Comparison of ENCODE assay signal across 15 cellular contexts in genomic region chr5:127685662-127686061, GRCh38. TPM values are rescaled to one million over a fixed set of nuclear protein-coding genes. Genes with fewer than 3 reads are reported as not detected.
DNase-seq lines count a peak whose midpoint lies in the region; ATAC-seq and TF ChIP-seq lines count a peak whose summit lies in the region.
"Had no signal": no experiment of that assay in that cellular context is flagged by ENCODE, and none has a peak within 500 bp of the region (broad histone marks: within the 10 kb centered on the region; RNA-seq: fewer than 3 reads in every experiment).

No MANE protein-coding gene starts in this region.

- H3K9ac ChIP-seq in fibroblast of lung (ENCODE audit: insufficient read depth, low read length): no peak overlapping the region

- H3K27ac Mint-ChIP-seq in MCF 10A (ENCODE audit: low read depth, unreplicated experiment): peak overlapping the region; percentile 93
- no peak overlapping the region for H3K27ac Mint-ChIP-seq in activated naive CD4-positive, alpha-beta T cell treated with anti-CD3 and anti-CD28 coated beads, Interleukin-2, amount 50 U/mL, for 72 hours

- no peaks in the 10 kb centered on the region for H3K27me3 Mint-ChIP-seq in MCF 10A (ENCODE audit: insufficient read depth, unreplicated experiment)

- H3K9me3 Mint-ChIP-seq in MCF 10A (ENCODE audit: unreplicated experiment): peaks cover 8% of the 10 kb centered on the region
- H3K9me3 Mint-ChIP-seq in activated naive CD4-positive, alpha-beta T cell treated with anti-CD3 and anti-CD28 coated beads, Interleukin-2, amount 50 U/mL, for 72 hours: peaks cover 0 to under 1% of the 10 kb centered on the region in 2 donors

- peaks cover 32% of the 10 kb centered on the region for H3K4me1 Mint-ChIP-seq in MCF 10A (ENCODE audit: insufficient read depth, unreplicated experiment)

- BruUV-seq in MCF 10A (replicated peaks; lab: Mats Ljungman, UMichigan): no TSS peak

- no peak overlapping the region for H3K4me3 ChIP-seq in fibroblast of lung (replicated peaks in 1 of 4; ENCODE audit: control extremely low read depth in 1 of 4, insufficient read depth in 1 of 4, low read depth in 3 of 4, low read length in 4 of 4)
- no peak overlapping the region for H3K4me3 ChIP-seq in psoas muscle
- H3K4me3 ChIP-seq: HAP-1 had no signal

- ATAC-seq in psoas muscle (no peak), GM18867 (IDR thresholded peaks at IDR 0.05; ENCODE audit: unreplicated experiment) (no peak)
- no peak for ATAC-seq in activated naive CD4-positive, alpha-beta T cell treated with anti-CD3 and anti-CD28 coated beads, Interleukin-2, amount 50 U/mL, for 72 hours

- H3K4me1 ChIP-seq in fibroblast of lung (ENCODE audit: control insufficient read depth, extremely low read depth, insufficient read depth, low read length): no peaks in the 10 kb centered on the region
- peaks cover 24% of the 10 kb centered on the region for H3K4me1 ChIP-seq in psoas muscle
- H3K4me1 ChIP-seq: HAP-1 had no signal

- H3K4me2 ChIP-seq in fibroblast of lung (ENCODE audit: extremely low read depth, insufficient read depth, low read length): no peak overlapping the region

- H2AFZ ChIP-seq in fibroblast of lung (ENCODE audit: low read length): no peak overlapping the region

- H3K4me3 Mint-ChIP-seq in MCF 10A (ENCODE audit: unreplicated experiment): peak overlapping the region; percentile 2

- no peaks in the 10 kb centered on the region for H3K27me3 ChIP-seq in fibroblast of lung (ENCODE audit: control insufficient read depth, insufficient read depth, low read length)
- no peaks in the 10 kb centered on the region for H3K27me3 ChIP-seq in psoas muscle (ENCODE audit: insufficient read depth in 3 of 3, low read length in 2 of 3)

- WGBS in psoas muscle, 3 donors: 37 to 60% (median 38%) methylated on average over 2 of the region's 2 CpGs

- H3K36me3 ChIP-seq in fibroblast of lung (ENCODE audit: control insufficient read depth, insufficient read depth, low read length) (no peaks in the 10 kb centered on the region), psoas muscle (ENCODE audit: insufficient read depth in 1 of 2, low read depth in 1 of 2) (no peaks in the 10 kb centered on the region)
- H3K36me3 ChIP-seq: HAP-1 had no signal

- POLR2A ChIA-PET in MCF 10A (lab: Yijun Ruan, JAX): interaction anchor here (0.8 to 1.6 kb wide), 7 partner anchors 10 to 186 kb away, joined by 3 to 5 read pairs (median 3); no protein-coding TSS in a partner anchor

- H3K9me3 ChIP-seq in fibroblast of lung (ENCODE audit: control insufficient read depth, insufficient read depth, low read depth, low read length) (no peaks in the 10 kb centered on the region), psoas muscle (no peaks in the 10 kb centered on the region)
- H3K9me3 ChIP-seq: HAP-1 had no signal

- intact Hi-C loops in MCF 10A (cut with micrococcal nuclease) (no loop called here), psoas muscle (cut with DNase I) (no loop called here)

- H3K27ac ChIP-seq in fibroblast of lung (ENCODE audit: insufficient read depth, low read length): no peak overlapping the region
- H3K27ac ChIP-seq in psoas muscle: peak overlapping the region; percentile 71
- no peak overlapping the region for H3K27ac ChIP-seq in caudate nucleus (ENCODE audit: low read depth, low read length)

- CTCF ChIA-PET in MCF 10A (lab: Yijun Ruan, JAX): interaction anchor here (0.6 kb wide), 1 partner anchor 529 kb away, joined by 3 read pairs; no protein-coding TSS in a partner anchor

- DNase-seq in LHCN-M2 (ENCODE audit: low read depth) (peak; percentile 4), MCF 10A (ENCODE audit: unreplicated experiment) (peak; percentile 69), fibroblast of lung (ENCODE audit: low read depth in 2 of 2) (peak; percentile 21 to 62), psoas muscle (no peak), caudate nucleus (lab: John Stamatoyannopoulos, UW) (no peak), NCI-H1048 (lab: John Stamatoyannopoulos, UW) (no peak)
- no peak for DNase-seq in activated naive CD4-positive, alpha-beta T cell treated with anti-CD3 and anti-CD28 coated beads, Interleukin-2, amount 50 U/mL, for 72 hours (ENCODE audit: low spot score in 2 of 2)
- DNase-seq: AML-193, DMS53, NCI-H1092 treated with DMSO at 0.1 percent for 48 hours, NCI-H1694 treated with DMSO at 0.1 percent for 48 hours, NCI-H446 had no signal

- TF ChIP-seq CTCF in MCF 10A (IDR thresholded peaks at IDR 0.05; ENCODE audit: unreplicated experiment): no peak
- TF ChIP-seq CTCF in fibroblast of lung (conservative IDR thresholded peaks at IDR 0.05 in 1 of 2, IDR thresholded peaks at IDR 0.05 in 1 of 2; ENCODE audit: low read depth in 1 of 2, low read length in 2 of 2): no peak
- TF ChIP-seq CTCF in psoas muscle (IDR thresholded peaks at IDR 0.05): no peak

- H4K20me1 ChIP-seq in fibroblast of lung (ENCODE audit: control insufficient read depth, extremely low read depth, insufficient read depth, low read length): no peaks in the 10 kb centered on the region

- peaks cover 6% of the 10 kb centered on the region for H3K36me3 Mint-ChIP-seq in MCF 10A (ENCODE audit: insufficient read depth, unreplicated experiment)
- H3K36me3 Mint-ChIP-seq in activated naive CD4-positive, alpha-beta T cell treated with anti-CD3 and anti-CD28 coated beads, Interleukin-2, amount 50 U/mL, for 72 hours: no peaks in the 10 kb centered on the region

- H3K79me2 ChIP-seq in fibroblast of lung (ENCODE audit: control insufficient read depth, insufficient read depth, low read length): no peaks in the 10 kb centered on the region

RNA-seq across cellular contexts. Expression of gene CCDC192, which starts 17.5 kb away (rescaled TPM):
- not detected in 2 replicates for total RNA-seq in LHCN-M2 (2014; rRNA removed)
- polyA plus RNA-seq in LHCN-M2 (2012): 0.19 TPM
- not detected in 2 replicates for total RNA-seq in MCF 10A (2022)
- not detected in 2 replicates for total RNA-seq in fibroblast of lung
- polyA plus RNA-seq in fibroblast of lung: not detected in 2 replicates
- 0.52 TPM in 1 of 2 replicates, not detected in the other for polyA plus RNA-seq in fibroblast of lung (2012)
- polyA minus RNA-seq in fibroblast of lung (ENCODE audit: low replicate concordance): not detected in 2 replicates
- 1 to 10 TPM in 1 of 4 donors, not detected in 3; 1.2 TPM for total RNA-seq in psoas muscle
- polyA plus RNA-seq in psoas muscle: under 1 TPM in 2 of 3 donors, not detected in 1; 0.12 to 0.19 TPM
- total RNA-seq in activated naive CD4-positive, alpha-beta T cell treated with anti-CD3 and anti-CD28 coated beads, Interleukin-2, amount 50 U/mL, for 72 hours: not detected
- total RNA-seq: A673 had no signal

RNA-seq across cellular contexts. Expression of gene CTXN3, which starts 36.8 kb away (rescaled TPM):
- total RNA-seq in LHCN-M2 (2014; rRNA removed): not detected in 2 replicates
- not detected for polyA plus RNA-seq in LHCN-M2 (2012)
- total RNA-seq in MCF 10A (2022): not detected in 2 replicates
- not detected in 2 replicates for total RNA-seq in fibroblast of lung
- polyA plus RNA-seq in fibroblast of lung: not detected in 2 replicates
- polyA plus RNA-seq in fibroblast of lung (2012): not detected in 2 replicates
- not detected in 2 replicates for polyA minus RNA-seq in fibroblast of lung (ENCODE audit: low replicate concordance)
- under 1 TPM in 2 of 4 donors, not detected in 2; 0.61 to 0.69 TPM for total RNA-seq in psoas muscle
- polyA plus RNA-seq in psoas muscle: under 1 TPM in 2 of 3 donors, not detected in 1; 0.06 to 0.40 TPM
- total RNA-seq in activated naive CD4-positive, alpha-beta T cell treated with anti-CD3 and anti-CD28 coated beads, Interleukin-2, amount 50 U/mL, for 72 hours: not detected
- total RNA-seq: A673 had no signal

Comparison
In these comparisons a context has a peak if more than half of its experiments do, and no peak if none do; other contexts are left out.
1. DNase-seq: peak in LHCN-M2 (single experiment), MCF 10A (single experiment) and fibroblast of lung (2 of 2); none in psoas muscle (0 of 2), activated naive CD4-positive, alpha-beta T cell treated with anti-CD3 and anti-CD28 coated beads, Interleukin-2, amount 50 U/mL, for 72 hours (0 of 2), caudate nucleus (0 of 61) and NCI-H1048 (single experiment).